Comparison of ENCODE assay signal across 1 cellular context in the genomic region with DNA sequence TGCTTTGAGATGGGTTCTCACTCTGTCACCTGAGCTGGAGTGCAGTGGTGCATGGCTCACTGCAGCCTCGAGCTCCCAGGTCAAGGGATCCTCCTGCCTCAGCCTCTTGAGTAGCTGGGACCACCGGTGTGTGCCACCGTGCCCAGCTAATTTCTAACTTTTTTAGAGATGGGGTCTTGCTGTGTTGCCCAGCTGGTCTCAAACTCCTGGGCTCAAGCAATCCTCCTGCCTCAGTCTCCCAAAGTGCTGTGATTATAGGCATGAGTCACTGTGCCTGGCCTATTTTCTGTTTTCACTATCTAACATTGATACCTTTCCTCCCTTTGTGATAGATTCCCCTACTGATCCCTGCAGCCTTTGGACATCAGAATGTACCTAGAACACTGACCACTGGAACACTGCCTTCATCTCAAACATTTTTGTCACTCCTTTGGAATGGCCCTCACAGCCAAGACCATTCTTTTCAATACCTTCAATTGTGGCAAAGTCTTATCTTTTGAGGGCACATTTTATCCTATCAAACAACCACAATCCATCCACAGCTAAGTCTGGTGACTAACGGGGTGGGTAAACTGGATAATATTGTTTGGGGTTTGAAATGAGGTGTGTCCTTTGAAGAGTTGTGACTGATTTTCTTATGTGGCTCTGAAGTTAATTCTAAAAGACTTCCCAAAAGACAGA.
TF ChIP-seq lines count a peak whose summit lies in the region.

No MANE protein-coding gene starts in this region.

TF ChIP-seq in WTC11, 78 proteins besides CTCF, POLR2A, EP300 and RAD21:
- 0 out of 2 replicates have a peak, but pooled peaks have one; percentile 11 for TF ChIP-seq ZNF121 (CRISPR knock-in tag; IDR thresholded peaks at IDR 0.05)
- TF ChIP-seq FOXP1 (CRISPR knock-in tag; IDR thresholded peaks at IDR 0.05; ENCODE audit: borderline replicate concordance): no peak
